ENCODE assay signal across 10 cellular contexts in the genomic region with DNA sequence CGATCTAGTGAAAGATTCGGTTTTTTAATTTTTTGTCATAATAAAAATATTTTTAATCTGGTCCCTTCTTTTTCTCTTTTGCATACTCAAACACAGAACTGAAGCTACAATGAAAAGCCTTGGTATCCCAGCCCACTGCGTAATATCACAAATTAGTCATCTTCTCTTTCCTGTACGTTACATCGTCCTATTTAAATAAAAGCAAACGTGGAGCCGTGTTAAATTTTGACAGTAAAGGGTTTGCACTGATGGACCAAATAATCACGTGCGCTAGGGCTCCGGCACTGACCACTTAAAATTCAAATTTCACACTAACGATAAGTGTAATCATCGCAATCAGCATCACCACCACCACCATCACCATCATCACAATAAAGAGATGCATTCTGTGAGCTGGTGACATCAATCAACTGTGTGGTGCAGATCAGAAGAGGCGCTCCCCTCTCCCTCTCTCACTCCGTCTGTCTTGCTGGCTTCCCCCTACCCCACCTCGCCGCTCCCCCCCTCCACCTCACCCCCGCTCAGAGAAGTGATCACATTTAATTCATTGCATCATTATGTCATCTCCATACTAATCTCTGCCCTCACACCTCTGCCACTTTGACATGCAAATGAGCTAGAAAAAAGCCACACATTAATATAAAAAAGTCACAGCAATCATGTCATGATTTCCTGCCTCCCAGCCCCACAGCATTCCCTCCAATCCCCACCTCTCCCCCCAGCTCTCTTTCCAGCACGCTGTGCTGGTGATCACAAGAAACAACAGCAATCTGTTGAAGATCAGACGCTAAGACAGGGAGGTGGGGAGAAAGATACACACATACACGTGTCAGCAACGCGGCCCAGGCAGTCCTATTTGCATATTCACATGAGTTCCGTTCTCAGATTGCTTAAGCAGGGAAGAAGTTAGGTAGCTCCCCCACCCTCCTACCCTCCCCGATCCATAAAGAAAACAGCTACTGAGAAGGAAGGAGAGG.
DNase-seq lines count a peak whose midpoint lies in the region; ATAC-seq lines count a peak whose summit lies in the region.
"Had no signal": no experiment of that assay in that cellular context is flagged by ENCODE, and none has a peak within 500 bp of the region (broad histone marks: within the 10 kb centered on the region; RNA-seq: fewer than 3 reads in every experiment).

No MANE protein-coding gene starts in this region.

- peaks cover 5% of the 10 kb centered on the region for H3K4me1 Mint-ChIP-seq in T-helper 17 cell

- H3K36me3 Mint-ChIP-seq in T-helper 17 cell (ENCODE audit: low read depth): no peaks in the 10 kb centered on the region

- DNase-seq in left ventricle myocardium superior: no peak
- DNase-seq in cardiac septum (ENCODE audit: low spot score): no peak
- no peak for DNase-seq in T-helper 17 cell
- no peak for DNase-seq in left colon
- no peak for DNase-seq in stimulated activated CD4-positive, alpha-beta T cell treated with anti-CD3 and anti-CD28 coated beads, Interleukin-4, amount 100 ng/mL, for 24 hours
- DNase-seq in NCI-H128 (lab: John Stamatoyannopoulos, UW; ENCODE audit: unreplicated experiment): no peak
- DNase-seq: effector memory CD8-positive, alpha-beta T cell; PC-3 had no signal

- H3K27me3 Mint-ChIP-seq in T-helper 17 cell: peaks cover 70% of the 10 kb centered on the region

- H3K4me3 Mint-ChIP-seq in T-helper 17 cell: peak overlapping the region; percentile 71
- H3K4me3 Mint-ChIP-seq: effector memory CD8-positive, alpha-beta T cell had no signal

- intact Hi-C loops in left ventricle myocardium superior (cut with micrococcal nuclease) (no loop called here), cardiac septum (cut with DNase I) (no loop called here), left colon (cut with DNase I, micrococcal nuclease) (no loop called here)

- no peaks in the 10 kb centered on the region for H3K9me3 ChIP-seq in T-helper 17 cell (ENCODE audit: control insufficient read depth, low read length, poor library complexity, severe bottlenecking)

- H3K27ac Mint-ChIP-seq in T-helper 17 cell: no peak overlapping the region
- H3K27ac Mint-ChIP-seq: effector memory CD8-positive, alpha-beta T cell had no signal

- ATAC-seq in left ventricle myocardium superior (peak; percentile 38), T-helper 17 cell (no peak), left colon (peak; percentile 57), GM18907 (IDR thresholded peaks at IDR 0.05; ENCODE audit: unreplicated experiment) (no peak), HG02840 (IDR thresholded peaks at IDR 0.05; ENCODE audit: low FRiP score, unreplicated experiment) (no peak)
- ATAC-seq: effector memory CD8-positive, alpha-beta T cell; PC-3 had no signal

Comparison
In these comparisons a context has a peak if more than half of its experiments do, and no peak if none do; other contexts are left out.
1. ATAC-seq: peak in left ventricle myocardium superior (single experiment) and left colon (single experiment); none in T-helper 17 cell (single experiment), GM18907 (single experiment) and HG02840 (single experiment).